23 cellular contexts compared by ENCODE assay signal in genomic region chr7:150466477-150466876, GRCh38. TPM values are rescaled to one million over a fixed set of nuclear protein-coding genes. Genes with fewer than 3 reads are reported as not detected.
DNase-seq lines count a peak whose midpoint lies in the region; ATAC-seq and TF ChIP-seq lines count a peak whose summit lies in the region.
"Had no signal": no experiment of that assay in that cellular context is flagged by ENCODE, and none has a peak within 500 bp of the region (broad histone marks: within the 10 kb centered on the region; RNA-seq: fewer than 3 reads in every experiment).

No MANE protein-coding gene starts in this region.

- H3K27me3 ChIP-seq in mammary epithelial cell (ENCODE audit: insufficient read depth, low read length) (no peaks in the 10 kb centered on the region), left ventricle myocardium inferior (ENCODE audit: low read depth) (no peaks in the 10 kb centered on the region)
- no peaks in the 10 kb centered on the region for H3K27me3 ChIP-seq in naive thymus-derived CD4-positive, alpha-beta T cell (ENCODE audit: control insufficient read depth in 2 of 2, insufficient read depth in 2 of 2, low read length in 2 of 2)
- H3K27me3 ChIP-seq: SJSA1 had no signal

- intact Hi-C loops in mammary epithelial cell (cut with micrococcal nuclease): no loop called here
- intact Hi-C loops in left ventricle myocardium inferior (cut with micrococcal nuclease): no loop called here
- intact Hi-C loops in naive thymus-derived CD4-positive, alpha-beta T cell (cut with micrococcal nuclease): no loop called here

- DNase-seq in CD1c-positive myeloid dendritic cell (ENCODE audit: extremely low spot score) (peak; percentile 19), mammary epithelial cell (peak; percentile 67), left ventricle myocardium inferior (no peak), D341Med (ENCODE audit: low spot score) (no peak), DMS114 treated with DMSO at 0.1 percent for 48 hours (lab: John Stamatoyannopoulos, UW; ENCODE audit: unreplicated experiment) (no peak), AG08395 (ENCODE audit: low spot score) (no peak)
- DNase-seq in naive thymus-derived CD4-positive, alpha-beta T cell: no peak
- DNase-seq: activated B cell treated with CpG ODN at 0.5 μM for 24 hours; activated naive CD4-positive, alpha-beta T cell treated with anti-CD3 and anti-CD28 coated beads, Interleukin-2, amount 10 ng/mL, durations not matched to agents 7 days and 5 days; activated T-cell treated with anti-CD3 and anti-CD28 coated beads, Interleukin-2, amount 50 U/mL, for 4 hours; DMS79; mesenchymal stem cell; NCI-H187; NCI-H226; NCI-H82; posterior cingulate gyrus; stimulated activated CD4-positive, alpha-beta T cell treated with anti-CD3 and anti-CD28 coated beads, Interleukin-4, amount 100 ng/mL, for 4 hours; T-helper 2 cell had no signal

- H3K9me3 ChIP-seq in mammary epithelial cell (replicated peaks; ENCODE audit: insufficient read depth, low read length): no peaks in the 10 kb centered on the region
- H3K9me3 ChIP-seq in left ventricle myocardium inferior (replicated peaks): peaks cover 22% of the 10 kb centered on the region
- peaks cover 7 to 22% (median 8%) of the 10 kb centered on the region in 3 experiments for H3K9me3 ChIP-seq in naive thymus-derived CD4-positive, alpha-beta T cell (ENCODE audit: control insufficient read depth in 2 of 3, low read length in 3 of 3)
- H3K9me3 ChIP-seq: SJSA1 had no signal

- H2AFZ ChIP-seq in mammary epithelial cell (ENCODE audit: low read depth, low read length): peak overlapping the region; percentile 78

- H3K27ac Mint-ChIP-seq in naive thymus-derived CD4-positive, alpha-beta T cell: peak overlapping the region in 7 of 9 donors; percentile 70 to 97 (median 86)
- H3K27ac Mint-ChIP-seq: activated B cell treated with CpG ODN at 0.5 μM for 24 hours; activated naive CD4-positive, alpha-beta T cell treated with anti-CD3 and anti-CD28 coated beads, Interleukin-2, amount 10 ng/mL, durations not matched to agents 7 days and 5 days had no signal

- CTCF ChIA-PET in mammary epithelial cell (lab: Charles Lee; ENCODE audit: low non-redundant PET): interaction anchor here (0.8 kb wide), 1 partner anchor 622 kb away, joined by 4 read pairs; no protein-coding TSS in a partner anchor
- CTCF ChIA-PET in naive thymus-derived CD4-positive, alpha-beta T cell (lab: Charles Lee): interaction anchor here (1.1 kb wide), 1 partner anchor 48 kb away, joined by 3 read pairs; the partner anchor contains the start of gene GIMAP7

- H3K4me1 ChIP-seq in mammary epithelial cell (ENCODE audit: insufficient read depth, low read length) (peaks cover 27% of the 10 kb centered on the region), left ventricle myocardium inferior (peaks cover 48% of the 10 kb centered on the region)
- H3K4me1 ChIP-seq in naive thymus-derived CD4-positive, alpha-beta T cell (ENCODE audit: control insufficient read depth in 2 of 2, insufficient read depth in 2 of 2, low read length in 2 of 2): peaks cover 50 to 60% of the 10 kb centered on the region in 2 donors
- H3K4me1 ChIP-seq: SJSA1 had no signal

- peak overlapping the region in 7 of 10 donors; percentile 46 to 91 (median 61) for H3K4me3 Mint-ChIP-seq in naive thymus-derived CD4-positive, alpha-beta T cell
- H3K4me3 Mint-ChIP-seq: activated B cell treated with CpG ODN at 0.5 μM for 24 hours; activated naive CD4-positive, alpha-beta T cell treated with anti-CD3 and anti-CD28 coated beads, Interleukin-2, amount 10 ng/mL, durations not matched to agents 7 days and 5 days; activated T-cell treated with anti-CD3 and anti-CD28 coated beads, Interleukin-2, amount 50 U/mL, for 4 hours; natural killer cell treated with Interleukin-12 subunit alpha and Interleukin-12 subunit beta and Interleukin-15 and Interleukin-18, amount 100 ng/mL, for 72 hours had no signal

- 5% methylated on average over 4 of the region's 6 CpGs for WGBS in mammary epithelial cell (ENCODE audit: low coverage, missing lambda C conversion rate)

- no peak overlapping the region for H3K9ac ChIP-seq in mammary epithelial cell (ENCODE audit: insufficient read depth, low read length)

- no TSS peak for BruUV-seq in mammary epithelial cell (replicated peaks; lab: Mats Ljungman, UMichigan)

- TF ChIP-seq CTCF in mammary epithelial cell (conservative IDR thresholded peaks at IDR 0.05 in 1 of 2, IDR thresholded peaks at IDR 0.05 in 1 of 2; ENCODE audit: extremely low read depth in 1 of 2, insufficient read depth in 1 of 2, low read depth in 1 of 2, low read length in 2 of 2) (no peak), left ventricle myocardium inferior (IDR thresholded peaks at IDR 0.05; ENCODE audit: borderline replicate concordance) (no peak)

- POLR2A ChIA-PET in naive thymus-derived CD4-positive, alpha-beta T cell (lab: Charles Lee): interaction anchor here (0.6 to 10.0 kb wide), 11 partner anchors 8 to 281 kb away, joined by 3 to 156 read pairs (median 5); partner anchors contain the start of genes GIMAP1, GIMAP7 and GIMAP8

- no peaks in the 10 kb centered on the region for H3K79me2 ChIP-seq in mammary epithelial cell (ENCODE audit: insufficient read depth, low read length)

- no peaks in the 10 kb centered on the region for H4K20me1 ChIP-seq in mammary epithelial cell (ENCODE audit: insufficient read depth, low read length)

- peaks cover 40 to 89% (median 77%) of the 10 kb centered on the region in 5 donors for H3K36me3 Mint-ChIP-seq in naive thymus-derived CD4-positive, alpha-beta T cell

- H3K36me3 ChIP-seq in mammary epithelial cell (ENCODE audit: insufficient read depth, low read length): no peaks in the 10 kb centered on the region
- H3K36me3 ChIP-seq in left ventricle myocardium inferior: peaks cover 42% of the 10 kb centered on the region
- H3K36me3 ChIP-seq in naive thymus-derived CD4-positive, alpha-beta T cell (ENCODE audit: control insufficient read depth in 2 of 3, insufficient read depth in 3 of 3, low read length in 3 of 3): peaks cover 0 to 28% (median 10%) of the 10 kb centered on the region in 3 experiments
- H3K36me3 ChIP-seq: SJSA1 had no signal

- H3K27ac ChIP-seq in mammary epithelial cell (ENCODE audit: insufficient read depth, low read depth, low read length) (peak overlapping the region; percentile 33), left ventricle myocardium inferior (replicated peaks) (peak overlapping the region; percentile 65)
- peak overlapping the region; percentile 34 for H3K27ac ChIP-seq in naive thymus-derived CD4-positive, alpha-beta T cell (ENCODE audit: low read depth, low read length)
- H3K27ac ChIP-seq: C4-2B, SJSA1 had no signal

- peaks cover 15 to 24% (median 21%) of the 10 kb centered on the region in 11 donors for H3K9me3 Mint-ChIP-seq in naive thymus-derived CD4-positive, alpha-beta T cell

- in situ Hi-C loops in mammary epithelial cell (cut with MboI; ENCODE audit: low sequenced_read_pairs in 2 of 2): no loop called here

- H3K4me1 Mint-ChIP-seq in naive thymus-derived CD4-positive, alpha-beta T cell: peaks cover 61 to 98% (median 95%) of the 10 kb centered on the region in 7 donors
- H3K4me1 Mint-ChIP-seq: activated B cell treated with CpG ODN at 0.5 μM for 24 hours had no signal

- H3K4me3 ChIP-seq in mammary epithelial cell (replicated peaks in 1 of 3; ENCODE audit: insufficient read depth in 1 of 3, low read depth in 2 of 3, low read length in 3 of 3) (no peak overlapping the region), left ventricle myocardium inferior (peak overlapping the region; percentile 57)
- no peak overlapping the region for H3K4me3 ChIP-seq in naive thymus-derived CD4-positive, alpha-beta T cell (ENCODE audit: low read length)
- H3K4me3 ChIP-seq: SJSA1 had no signal

- no peaks in the 10 kb centered on the region for H3K27me3 Mint-ChIP-seq in naive thymus-derived CD4-positive, alpha-beta T cell
- H3K27me3 Mint-ChIP-seq: activated naive CD4-positive, alpha-beta T cell treated with anti-CD3 and anti-CD28 coated beads, Interleukin-2, amount 10 ng/mL, durations not matched to agents 7 days and 5 days; natural killer cell treated with Interleukin-12 subunit alpha and Interleukin-12 subunit beta and Interleukin-15 and Interleukin-18, amount 100 ng/mL, for 72 hours had no signal

- no peak for ATAC-seq in naive thymus-derived CD4-positive, alpha-beta T cell
- ATAC-seq in HG02885 (IDR thresholded peaks at IDR 0.05; ENCODE audit: poor library complexity, unreplicated experiment): no peak
- ATAC-seq: activated T-cell treated with anti-CD3 and anti-CD28 coated beads, Interleukin-2, amount 50 U/mL, for 4 hours; natural killer cell treated with Interleukin-12 subunit alpha and Interleukin-12 subunit beta and Interleukin-15 and Interleukin-18, amount 100 ng/mL, for 72 hours had no signal

- peak overlapping the region; percentile 64 for H3K4me2 ChIP-seq in mammary epithelial cell (ENCODE audit: insufficient read depth, low read depth, low read length)

- dilution Hi-C loops in mammary epithelial cell (cut with HindIII; ENCODE audit: low sequenced_read_pairs): no loop called here

RNA-seq across cellular contexts. Expression of gene GIMAP8, which starts 16.0 kb away (rescaled TPM):
- total RNA-seq in mammary epithelial cell (1 to 10 TPM in 1 of 2 donors, not detected in 1; 3.6 TPM), left ventricle myocardium inferior (11.0 TPM)
- polyA plus RNA-seq in mammary epithelial cell: 1.2 TPM
- polyA minus RNA-seq in mammary epithelial cell: not detected
- total RNA-seq in naive thymus-derived CD4-positive, alpha-beta T cell: 10 to 100 TPM; 13.8 to 69.7 (median 52.5) TPM
- polyA plus RNA-seq in naive thymus-derived CD4-positive, alpha-beta T cell: 10 to 100 TPM; 26.0 to 56.5 TPM
- total RNA-seq: activated B cell treated with CpG ODN at 0.5 μM for 24 hours, epithelial cell of proximal tubule, SJSA1 had no signal

RNA-seq across cellular contexts. Expression of gene GIMAP7, which starts 48.2 kb away (rescaled TPM):
- total RNA-seq in mammary epithelial cell (not detected), left ventricle myocardium inferior (16.8 TPM)
- polyA plus RNA-seq in mammary epithelial cell: not detected
- polyA minus RNA-seq in mammary epithelial cell: not detected
- 100 to 1,000 TPM in 3 of 5 experiments, 10 to 100 TPM in 2; 66.3 to 555 (median 321) TPM for total RNA-seq in naive thymus-derived CD4-positive, alpha-beta T cell
- 1,000 to 10,000 TPM in 1 of 2 donors, 100 to 1,000 TPM in 1; 772 to 1,293 TPM for polyA plus RNA-seq in naive thymus-derived CD4-positive, alpha-beta T cell
- total RNA-seq: activated B cell treated with CpG ODN at 0.5 μM for 24 hours, epithelial cell of proximal tubule, SJSA1 had no signal

Comparison
In these comparisons a context has a peak if more than half of its experiments do, and no peak if none do; other contexts are left out.
1. DNase-seq: peak in CD1c-positive myeloid dendritic cell (single experiment) and mammary epithelial cell (single experiment); none in left ventricle myocardium inferior (single experiment), naive thymus-derived CD4-positive, alpha-beta T cell (0 of 9), D341Med (single experiment), DMS114 treated with DMSO at 0.1 percent for 48 hours (single experiment) and AG08395 (single experiment).
2. RNA of gene GIMAP7, which starts 48.2 kb away (total RNA-seq): 66.3 to 555 TPM in naive thymus-derived CD4-positive, alpha-beta T cell and 16.8 TPM in left ventricle myocardium inferior (single experiment); not detected in mammary epithelial cell; every median in the first group is over 10 times any median in the second.
3. Peak in every context shown above with its lines, with median percentiles within 50 percentile points of each other: H3K27ac ChIP-seq.